Comparison of ENCODE assay signal across 15 cellular contexts in the genomic region with DNA sequence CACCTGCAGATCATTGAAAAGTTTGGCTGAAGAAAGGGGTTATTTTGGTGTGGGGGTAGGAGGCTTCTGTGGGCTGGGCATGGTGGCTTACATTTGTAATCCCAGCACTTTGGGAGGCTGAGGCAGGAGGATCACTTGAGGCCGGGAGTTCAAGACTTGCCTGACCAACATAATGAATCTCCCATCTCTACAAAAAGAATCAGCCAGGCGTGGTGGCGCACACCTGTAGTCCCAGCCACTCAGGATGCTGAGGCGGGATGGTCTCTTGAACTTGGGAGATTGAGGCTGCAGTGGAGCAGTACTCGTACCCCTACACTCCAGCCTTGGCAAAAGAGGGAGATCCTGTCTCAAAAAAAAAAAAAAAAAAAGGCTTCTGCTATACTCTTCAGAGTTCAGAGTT. TPM values are rescaled to one million over a fixed set of nuclear protein-coding genes. Genes with fewer than 3 reads are reported as not detected.
DNase-seq lines count a peak whose midpoint lies in the region; ATAC-seq and TF ChIP-seq lines count a peak whose summit lies in the region.
"Had no signal": no experiment of that assay in that cellular context is flagged by ENCODE, and none has a peak within 500 bp of the region (broad histone marks: within the 10 kb centered on the region; RNA-seq: fewer than 3 reads in every experiment).

No MANE protein-coding gene starts in this region.

- peak overlapping the region; percentile 12 for H3K27ac Mint-ChIP-seq in activated naive CD4-positive, alpha-beta T cell treated with anti-CD3 and anti-CD28 coated beads, Interleukin-2, amount 50 U/mL, for 24 hours
- H3K27ac Mint-ChIP-seq in activated naive CD4-positive, alpha-beta T cell treated with anti-CD3 and anti-CD28 coated beads, Interleukin-2, amount 10 ng/mL, durations not matched to agents 7 days and 5 days: no peak overlapping the region
- peak overlapping the region; percentile 65 for H3K27ac Mint-ChIP-seq in central memory CD8-positive, alpha-beta T cell (ENCODE audit: low read depth)

- H3K27me3 ChIP-seq in SJSA1 (replicated peaks) (no peaks in the 10 kb centered on the region), spleen (replicated peaks in 1 of 7) (no peaks in the 10 kb centered on the region)

- no peaks in the 10 kb centered on the region for H3K9me3 Mint-ChIP-seq in activated naive CD4-positive, alpha-beta T cell treated with anti-CD3 and anti-CD28 coated beads, Interleukin-2, amount 50 U/mL, for 24 hours
- H3K9me3 Mint-ChIP-seq in activated naive CD4-positive, alpha-beta T cell treated with anti-CD3 and anti-CD28 coated beads, Interleukin-2, amount 10 ng/mL, durations not matched to agents 7 days and 5 days: no peaks in the 10 kb centered on the region
- H3K9me3 Mint-ChIP-seq in central memory CD8-positive, alpha-beta T cell: no peaks in the 10 kb centered on the region
- H3K9me3 Mint-ChIP-seq: CD4-positive, CD25-positive, alpha-beta regulatory T cell had no signal

- peaks cover 20% of the 10 kb centered on the region for H3K36me3 Mint-ChIP-seq in activated naive CD4-positive, alpha-beta T cell treated with anti-CD3 and anti-CD28 coated beads, Interleukin-2, amount 50 U/mL, for 24 hours
- peaks cover 77% of the 10 kb centered on the region for H3K36me3 Mint-ChIP-seq in activated naive CD4-positive, alpha-beta T cell treated with anti-CD3 and anti-CD28 coated beads, Interleukin-2, amount 10 ng/mL, durations not matched to agents 7 days and 5 days
- peaks cover 56% of the 10 kb centered on the region for H3K36me3 Mint-ChIP-seq in central memory CD8-positive, alpha-beta T cell (ENCODE audit: insufficient read depth)

- H3K4me3 ChIP-seq in SJSA1 (no peak overlapping the region), spleen (no peak overlapping the region)
- H3K4me3 ChIP-seq: A549 had no signal

- H3K27ac ChIP-seq in SJSA1 (no peak overlapping the region), spleen (no peak overlapping the region)
- H3K27ac ChIP-seq: A549 had no signal

- TF ChIP-seq CTCF in spleen (IDR thresholded peaks at IDR 0.05 in 8 of 11, conservative IDR thresholded peaks at IDR 0.05 in 3 of 11): no peak

- no peak for TF ChIP-seq POLR2A in spleen (IDR thresholded peaks at IDR 0.05)

- H3K36me3 ChIP-seq in SJSA1 (peaks cover 100% of the 10 kb centered on the region), spleen (peaks cover 3 to 100% (median 88%) of the 10 kb centered on the region in 6 donors)

- 95 to 98% (median 96%) methylated on average over 5 of the region's 5 CpGs for WGBS in spleen, 5 donors

- ATAC-seq in central memory CD8-positive, alpha-beta T cell (replicated peaks; ENCODE audit: extremely low read depth, poor library complexity, severe bottlenecking): no peak

- DNase-seq in activated naive CD4-positive, alpha-beta T cell treated with anti-CD3 and anti-CD28 coated beads, Interleukin-2, amount 10 ng/mL, durations not matched to agents 7 days and 5 days: no peak
- DNase-seq in SJSA1 (ENCODE audit: low read depth in 1 of 2, low spot score in 2 of 2): peak; percentile 77 to 91
- no peak for DNase-seq in central memory CD8-positive, alpha-beta T cell (ENCODE audit: low spot score in 2 of 2)
- DNase-seq in spleen: peak; percentile 27
- no peak for DNase-seq in activated effector memory CD4-positive, alpha-beta T cell treated with Interleukin-2 at 50 U/mL for 16 hours
- DNase-seq in NCI-H446 (lab: John Stamatoyannopoulos, UW): no peak
- DNase-seq in NCI-H2081 treated with DMSO at 0.1 percent for 48 hours (lab: John Stamatoyannopoulos, UW): no peak
- DNase-seq: CD4-positive, CD25-positive, alpha-beta regulatory T cell; GF-D8; NCI-H1436; NCI-H2029 treated with DMSO at 0.1 percent for 48 hours; NCI-H226; NCI-H69 had no signal

- no peaks in the 10 kb centered on the region for H3K27me3 Mint-ChIP-seq in activated naive CD4-positive, alpha-beta T cell treated with anti-CD3 and anti-CD28 coated beads, Interleukin-2, amount 50 U/mL, for 24 hours
- no peaks in the 10 kb centered on the region for H3K27me3 Mint-ChIP-seq in activated naive CD4-positive, alpha-beta T cell treated with anti-CD3 and anti-CD28 coated beads, Interleukin-2, amount 10 ng/mL, durations not matched to agents 7 days and 5 days
- H3K27me3 Mint-ChIP-seq in central memory CD8-positive, alpha-beta T cell: no peaks in the 10 kb centered on the region
- H3K27me3 Mint-ChIP-seq: CD4-positive, CD25-positive, alpha-beta regulatory T cell had no signal

- peaks cover 14% of the 10 kb centered on the region for H3K4me1 ChIP-seq in SJSA1 (replicated peaks)
- peaks cover 4 to 28% (median 16%) of the 10 kb centered on the region in 6 donors for H3K4me1 ChIP-seq in spleen

- H3K9me3 ChIP-seq in SJSA1 (replicated peaks) (no peaks in the 10 kb centered on the region), spleen (no peaks in the 10 kb centered on the region)
- H3K9me3 ChIP-seq: A549 had no signal

- intact Hi-C loops in spleen (cut with DNase I; ENCODE audit: low total_unique reads): no loop called here

- H3K4me3 Mint-ChIP-seq in activated naive CD4-positive, alpha-beta T cell treated with anti-CD3 and anti-CD28 coated beads, Interleukin-2, amount 50 U/mL, for 24 hours: no peak overlapping the region
- H3K4me3 Mint-ChIP-seq in activated naive CD4-positive, alpha-beta T cell treated with anti-CD3 and anti-CD28 coated beads, Interleukin-2, amount 10 ng/mL, durations not matched to agents 7 days and 5 days: no peak overlapping the region
- H3K4me3 Mint-ChIP-seq in central memory CD8-positive, alpha-beta T cell: no peak overlapping the region

- peaks cover 24% of the 10 kb centered on the region for H3K4me1 Mint-ChIP-seq in activated naive CD4-positive, alpha-beta T cell treated with anti-CD3 and anti-CD28 coated beads, Interleukin-2, amount 50 U/mL, for 24 hours
- peaks cover 15% of the 10 kb centered on the region for H3K4me1 Mint-ChIP-seq in activated naive CD4-positive, alpha-beta T cell treated with anti-CD3 and anti-CD28 coated beads, Interleukin-2, amount 10 ng/mL, durations not matched to agents 7 days and 5 days
- peaks cover 8% of the 10 kb centered on the region for H3K4me1 Mint-ChIP-seq in central memory CD8-positive, alpha-beta T cell

- CTCF ChIA-PET in activated naive CD4-positive, alpha-beta T cell treated with anti-CD3 and anti-CD28 coated beads, Interleukin-2, amount 10 ng/mL, durations not matched to agents 7 days and 5 days (lab: Charles Lee): no interaction called here

RNA-seq across cellular contexts. Expression of a gene that starts 7.0 kb away (rescaled TPM):
- total RNA-seq in SJSA1 (2014; rRNA removed; shearing (Covaris generic)): 564 and 686 TPM in 2 replicates
- total RNA-seq in spleen: 10 to 100 TPM; 18.0 to 27.7 (median 21.6) TPM
- 10 to 100 TPM; 39.8 to 43.9 (median 43.4) TPM for polyA plus RNA-seq in spleen

RNA-seq across cellular contexts. Expression of a gene that starts 9.4 kb away (rescaled TPM):
- 63.3 and 70.5 TPM in 2 replicates for total RNA-seq in SJSA1 (2014; rRNA removed; shearing (Covaris generic))
- 100 to 1,000 TPM in 4 of 7 donors, 10 to 100 TPM in 3; 52.9 to 171 (median 110) TPM for total RNA-seq in spleen
- 10 to 100 TPM; 14.8 to 65.0 (median 61.2) TPM for polyA plus RNA-seq in spleen

RNA-seq across cellular contexts. Expression of a gene that starts 25.4 kb away (rescaled TPM):
- 3,352 and 4,750 TPM in 2 replicates for total RNA-seq in SJSA1 (2014; rRNA removed; shearing (Covaris generic))
- 100 to 1,000 TPM in 4 of 7 donors, 10 to 100 TPM in 3; 72.4 to 186 (median 146) TPM for total RNA-seq in spleen
- polyA plus RNA-seq in spleen: 100 to 1,000 TPM in 1 of 3 donors, 10 to 100 TPM in 2; 67.4 to 104 (median 89.2) TPM

RNA-seq across cellular contexts. Expression of a gene that starts 33.6 kb away (rescaled TPM):
- total RNA-seq in SJSA1 (2014; rRNA removed; shearing (Covaris generic)): 30.6 TPM in 2 replicates
- 100 to 1,000 TPM; 148 to 328 (median 226) TPM for total RNA-seq in spleen
- 100 to 1,000 TPM; 190 to 400 (median 251) TPM for polyA plus RNA-seq in spleen

RNA-seq across cellular contexts. Expression of a gene that starts 33.7 kb away (rescaled TPM):
- 3,855 and 4,325 TPM in 2 replicates for total RNA-seq in SJSA1 (2014; rRNA removed; shearing (Covaris generic))
- total RNA-seq in spleen: 100 to 1,000 TPM in 4 of 7 donors, 10 to 100 TPM in 3; 68.5 to 152 (median 101) TPM
- 10 to 100 TPM; 53.3 to 67.3 (median 66.8) TPM for polyA plus RNA-seq in spleen

Comparison
In these comparisons a context has a peak if more than half of its experiments do, and no peak if none do; other contexts are left out.
1. DNase-seq: peak in SJSA1 (2 of 2) and spleen (single experiment); none in activated naive CD4-positive, alpha-beta T cell treated with anti-CD3 and anti-CD28 coated beads, Interleukin-2, amount 10 ng/mL, durations not matched to agents 7 days and 5 days (single experiment), central memory CD8-positive, alpha-beta T cell (0 of 2), activated effector memory CD4-positive, alpha-beta T cell treated with Interleukin-2 at 50 U/mL for 16 hours (single experiment), NCI-H446 (0 of 2) and NCI-H2081 treated with DMSO at 0.1 percent for 48 hours (single experiment).
2. RNA of a gene that starts 7.0 kb away (total RNA-seq): 564 to 686 TPM in SJSA1; 18.0 to 27.7 TPM in spleen; every median in the first group is over 10 times any median in the second.
3. RNA of a gene that starts 25.4 kb away (total RNA-seq): 3,352 to 4,750 TPM in SJSA1; 72.4 to 186 TPM in spleen; every median in the first group is over 10 times any median in the second.